Comparison of ENCODE assay signal across 16 cellular contexts in the genomic region with DNA sequence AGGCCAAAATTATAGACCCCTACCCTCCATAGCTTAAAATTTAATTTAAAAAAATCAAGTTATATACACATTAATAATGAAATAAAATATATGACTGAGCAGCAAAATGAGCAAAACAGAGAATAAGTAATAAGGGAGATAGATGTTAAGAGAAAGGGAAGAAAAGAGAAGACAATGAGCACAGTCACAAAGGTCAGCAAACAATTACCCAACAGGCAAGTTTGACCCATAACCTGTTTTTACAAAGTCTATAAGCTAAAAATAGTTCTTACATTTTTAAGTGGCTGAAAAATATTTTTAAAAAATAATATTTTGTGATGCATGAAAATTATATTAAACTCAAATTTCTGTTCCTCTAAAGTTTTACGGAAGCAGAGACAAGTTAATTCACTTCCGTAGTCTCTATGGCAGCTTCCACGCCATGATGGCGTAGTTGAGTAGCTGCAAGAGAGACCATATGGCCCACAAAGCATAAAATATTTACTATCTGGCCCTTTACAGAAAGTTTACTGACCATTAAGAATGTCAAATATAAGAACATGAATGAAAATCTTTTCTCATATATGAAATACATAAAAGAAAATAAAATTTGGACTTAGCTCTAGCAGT. TPM values are rescaled to one million over a fixed set of nuclear protein-coding genes. Genes with fewer than 3 reads are reported as not detected.
DNase-seq lines count a peak whose midpoint lies in the region; ATAC-seq, FAIRE-seq and TF ChIP-seq lines count a peak whose summit lies in the region.
"Had no signal": no experiment of that assay in that cellular context is flagged by ENCODE, and none has a peak within 500 bp of the region (broad histone marks: within the 10 kb centered on the region; RNA-seq: fewer than 3 reads in every experiment).

No MANE protein-coding gene starts in this region.

- no peaks in the 10 kb centered on the region for H3K36me3 Mint-ChIP-seq in naive B cell
- H3K36me3 Mint-ChIP-seq: IgD-negative memory B cell had no signal

- FAIRE-seq in GM12878 (lab: Jason Lieb, UNC), result no peak
- FAIRE-seq: G401.6 had no signal

- TF ChIP-seq RAD21 in GM12878 (IDR thresholded peaks at IDR 0.05; ENCODE audit: insufficient read depth, low read depth, low read length), result no peak

- H3K4me2 ChIP-seq in OCI-LY1 (ENCODE audit: low read length) (peak overlapping the region; percentile 28), GM12878 (ENCODE audit: control insufficient read depth, insufficient read depth) (peak overlapping the region; percentile 44; the same call in 1 of the 2 replicates)

- H3K9me3 ChIP-seq in OCI-LY1 (ENCODE audit: low read length) (no peaks in the 10 kb centered on the region), GM12878 (replicated peaks; ENCODE audit: control insufficient read depth, insufficient read depth, low read length) (no peaks in the 10 kb centered on the region)

- H3K79me2 ChIP-seq in OCI-LY1 (ENCODE audit: insufficient read depth, low read length), result peaks cover 82% of the 10 kb centered on the region
- peaks cover 61% of the 10 kb centered on the region for H3K79me2 ChIP-seq in GM12878 (ENCODE audit: control insufficient read depth, insufficient read depth, low read length)

- peaks cover 55% of the 10 kb centered on the region for H3K4me1 ChIP-seq in OCI-LY1 (ENCODE audit: insufficient read depth, low read length, severe bottlenecking)
- peaks cover 27% of the 10 kb centered on the region for H3K4me1 ChIP-seq in GM12878 (ENCODE audit: control insufficient read depth, insufficient read depth, low read length)

- H3K27ac Mint-ChIP-seq in naive B cell, result peak overlapping the region in 2 of 6 donors; percentile 44 to 62
- H3K27ac Mint-ChIP-seq: HFFc6 had no signal

- SMC1A ChIA-PET in GM12878 (lab: Charles Lee; ENCODE audit: uncharacterized antibody, unreplicated experiment), result interaction anchor here (0.8 to 7.7 kb wide), 12 partner anchors 9 to 207 kb away, joined by 3 to 63 read pairs (median 4); a partner anchor contains a TSS

- TF ChIP-seq CTCF in OCI-LY1 (IDR thresholded peaks at IDR 0.05; ENCODE audit: low read length) (no peak; the same call in 1 of the 2 replicates), GM12878 (IDR thresholded peaks at IDR 0.05 in 2 of 3, conservative IDR thresholded peaks at IDR 0.05 in 1 of 3; ENCODE audit: control insufficient read depth in 2 of 3, extremely low read depth in 1 of 3, insufficient read depth in 1 of 3, low read depth in 3 of 3, low read length in 3 of 3) (no peak)

- no peaks in the 10 kb centered on the region for H3K27me3 Mint-ChIP-seq in naive B cell
- H3K27me3 Mint-ChIP-seq: CD4-positive, alpha-beta memory T cell; IgD-negative memory B cell had no signal

- TF ChIP-seq POLR2A in GM12878 (IDR thresholded peaks at IDR 0.05; ENCODE audit: low read depth, low read length), result no peak

- intact Hi-C loops in GM12878 (cut with micrococcal nuclease; ENCODE audit: unreplicated experiment), result loop anchor here (2.0 kb wide), 1 partner anchor 47 kb away; a partner anchor contains a TSS

- peaks cover 21 to 63% (median 43%) of the 10 kb centered on the region in 3 donors for H3K4me1 Mint-ChIP-seq in naive B cell

- H3K9me3 Mint-ChIP-seq in naive B cell, result no peaks in the 10 kb centered on the region
- H3K9me3 Mint-ChIP-seq: CD4-positive, alpha-beta memory T cell; HFFc6; IgD-negative memory B cell had no signal

- H3K9ac ChIP-seq in OCI-LY1 (ENCODE audit: low read length) (no peak overlapping the region; the same call in 1 of the 2 replicates), GM12878 (ENCODE audit: control insufficient read depth, insufficient read depth, low read length) (no peak overlapping the region; the same call in 1 of the 2 replicates)

- DNase-seq in CD1c-positive myeloid dendritic cell (ENCODE audit: extremely low spot score), result peak; percentile 11
- no peak for DNase-seq in GM12878 (ENCODE audit: low read depth, low spot score)
- DNase-seq in naive B cell, result no peak
- no peak for DNase-seq in MV-4-11 (lab: John Stamatoyannopoulos, UW)
- DNase-seq in activated CD4-positive, alpha-beta T cell treated with anti-CD3 and anti-CD28 coated beads, Interleukin-2, amount 50 U/mL, for 1 hour, result no peak
- DNase-seq: ACHN; C1 segment of cervical spinal cord; CD4-positive, alpha-beta memory T cell; DMS79; EL; HFFc6 had no signal

- no peak overlapping the region for H3K4me3 ChIP-seq in OCI-LY1 (ENCODE audit: low read depth, low read length, poor library complexity, severe bottlenecking)
- H3K4me3 ChIP-seq in GM12878, result no peak overlapping the region

- TF ChIP-seq EP300 in GM12878 (IDR thresholded peaks at IDR 0.05; ENCODE audit: borderline replicate concordance in 1 of 2, control insufficient read depth in 1 of 2, low read depth in 2 of 2, low read length in 2 of 2), result no peak

- H3K9me2 ChIP-seq in OCI-LY1 (ENCODE audit: low read depth, low read length), result no peaks in the 10 kb centered on the region

- H4K20me1 ChIP-seq in OCI-LY1 (ENCODE audit: insufficient read depth, low read length) (no peaks in the 10 kb centered on the region), GM12878 (ENCODE audit: control insufficient read depth, insufficient read depth) (no peaks in the 10 kb centered on the region)

- H3K36me3 ChIP-seq in OCI-LY1 (ENCODE audit: insufficient read depth, low read length) (peaks cover 18% of the 10 kb centered on the region; the same call in 1 of the 2 replicates), GM12878 (ENCODE audit: control insufficient read depth in 2 of 2, insufficient read depth in 2 of 2, low read length in 1 of 2) (0 out of 4 replicates have a peak, but pooled peaks cover 0 to 2% of the 10 kb centered on the region in 2 experiments)

- 67% methylated on average over 4 of the region's 4 CpGs for WGBS in GM12878 (ENCODE audit: insufficient coverage, insufficient replicate concordance, low lambda C conversion rate, missing lambda C conversion rate)

- H2AFZ ChIP-seq in OCI-LY1 (ENCODE audit: low read length), result no peak overlapping the region
- H2AFZ ChIP-seq in GM12878 (ENCODE audit: control insufficient read depth, low read depth, low read length), result no peak overlapping the region

- CTCF ChIA-PET in GM12878 (lab: Yijun Ruan, JAX), result interaction anchor here (0.7 to 2.3 kb wide), 4 partner anchors 29 to 104 kb away, joined by 3 to 9 read pairs (median 3); a partner anchor contains a TSS

- no peaks in the 10 kb centered on the region for H3K27me3 ChIP-seq in OCI-LY1 (ENCODE audit: insufficient read depth, low read length)
- no peaks in the 10 kb centered on the region for H3K27me3 ChIP-seq in GM12878 (replicated peaks in 1 of 2; ENCODE audit: control insufficient read depth in 2 of 2, insufficient read depth in 2 of 2, low read length in 1 of 2)

- ATAC-seq in GM12878 (no peak), naive B cell (ENCODE audit: low read depth in 2 of 2) (peak; percentile 50 to 51), SK-N-SH treated with all-trans-retinoic acid at 6 μM for 48 hours (no peak), GM21381 (IDR thresholded peaks at IDR 0.05; ENCODE audit: unreplicated experiment) (no peak)

- peak overlapping the region; percentile 75 for H3K27ac ChIP-seq in OCI-LY1 (ENCODE audit: low read depth, low read length, poor library complexity, severe bottlenecking)
- peak overlapping the region; percentile 76 for H3K27ac ChIP-seq in GM12878 (ENCODE audit: control insufficient read depth, insufficient read depth)

- no TSS peak for BruUV-seq in GM12878 (replicated peaks; lab: Mats Ljungman, UMichigan)

- H3K4me3 Mint-ChIP-seq in naive B cell, result peak overlapping the region in 2 of 8 donors; percentile 15 to 69
- H3K4me3 Mint-ChIP-seq: HFFc6 had no signal

- RAD21 ChIA-PET in GM12878 (lab: Charles Lee; ENCODE audit: unreplicated experiment), result interaction anchor here (1.1 to 5.0 kb wide), 4 partner anchors 13 to 147 kb away, joined by 3 to 39 read pairs (median 4); a partner anchor contains a TSS

- in situ Hi-C loops in GM12878 (cut with MboI), result no loop called here

- H3F3A ChIP-seq in OCI-LY1 (ENCODE audit: insufficient read depth, low read length), result no peaks in the 10 kb centered on the region

- POLR2A ChIA-PET in GM12878 (lab: Charles Lee), result interaction anchor here (0.5 to 3.6 kb wide), 5 partner anchors 14 to 728 kb away, joined by 3 to 29 read pairs (median 3); a partner anchor contains a TSS

TF ChIP-seq in GM12878, 131 proteins besides CTCF, POLR2A, EP300 and RAD21:
- TF ChIP-seq YY1 (IDR thresholded peaks at IDR 0.05; ENCODE audit: low read depth, low read length), result peak; percentile 65
- no peak for TF ChIP-seq CHD2 (IDR thresholded peaks at IDR 0.05; ENCODE audit: borderline replicate concordance, low read depth, low read length)

TF ChIP-seq in SK-N-SH treated with all-trans-retinoic acid at 6 μM for 48 hours, 23 proteins besides CTCF, POLR2A, EP300 and RAD21 (continues in another document):
- TF ChIP-seq BACH2 (CRISPR knock-in tag; IDR thresholded peaks at IDR 0.05; ENCODE audit: borderline replicate concordance), result no peak

RNA-seq across cellular contexts. Expression of a gene that starts 47.5 kb away (rescaled TPM):
- 185 and 202 TPM in 2 replicates for total RNA-seq in GM12878 (2013; cell fraction: nucleolus; rRNA removed)
- total RNA-seq in GM12878 (2014; rRNA removed) (38.5 and 45.7 TPM in 2 replicates), GM12878 (2014; rRNA removed; fragmentation: Illumina TruSeq; extraction: Trizol) (44.9 and 48.9 TPM in 2 replicates), GM12878 (2021) (37.4 and 38.2 TPM in 2 replicates)
- polyA plus RNA-seq in GM12878 (2011; ENCODE audit: low read depth), result 10.1 TPM
- polyA plus RNA-seq in GM12878 (2011; rRNA removed) (33.2 and 48.2 TPM in 2 replicates), GM12878 (2014; fragmentation: Illumina TruSeq; extraction: Trizol) (26.0 and 33.3 TPM in 2 replicates), GM12878 (2014; fragmentation: Nextera tagmentation; extraction: Ambion mirVana) (10 to 100 TPM in 1 of 2 experiments, 1 to 10 TPM in 1; 7.1 to 10.5 TPM), GM12878 (2014; rRNA removed) (14.0 and 20.8 TPM in 2 replicates), GM12878 (2016; fragmentation: Nextera tagmentation; extraction: Ambion mirVana) (10 to 100 TPM; 41.1 to 53.8 TPM), naive B cell (ENCODE audit: low read depth in 6 of 6) (10 to 100 TPM; 36.8 to 90.1 (median 81.0) TPM)
- 10.9 and 11.5 TPM in 2 replicates for polyA plus RNA-seq in GM12878 (2011; cell fraction: cytosol; rRNA removed)
- 21.6 and 24.1 TPM in 2 replicates for polyA plus RNA-seq in GM12878 (2011; cell fraction: nucleus; rRNA removed)
- 15.8 and 17.2 TPM in 2 replicates for polyA plus RNA-seq in GM12878 (2012)
- polyA minus RNA-seq in GM12878 (2011; rRNA and poly(A)+ RNA removed), result 47.2 and 78.7 TPM in 2 replicates
- polyA minus RNA-seq in GM12878 (2011; cell fraction: cytosol; rRNA and poly(A)+ RNA removed), result 27.2 and 27.7 TPM in 2 replicates
- 46.8 and 86.0 TPM in 2 replicates for polyA minus RNA-seq in GM12878 (2011; cell fraction: nucleus; rRNA and poly(A)+ RNA removed)

Comparison
In these comparisons a context has a peak if more than half of its experiments do, and no peak if none do; other contexts are left out.
1. ATAC-seq: peak in naive B cell (2 of 2); none in GM12878 (single experiment), SK-N-SH treated with all-trans-retinoic acid at 6 μM for 48 hours (single experiment) and GM21381 (single experiment).